In the genomic region with DNA sequence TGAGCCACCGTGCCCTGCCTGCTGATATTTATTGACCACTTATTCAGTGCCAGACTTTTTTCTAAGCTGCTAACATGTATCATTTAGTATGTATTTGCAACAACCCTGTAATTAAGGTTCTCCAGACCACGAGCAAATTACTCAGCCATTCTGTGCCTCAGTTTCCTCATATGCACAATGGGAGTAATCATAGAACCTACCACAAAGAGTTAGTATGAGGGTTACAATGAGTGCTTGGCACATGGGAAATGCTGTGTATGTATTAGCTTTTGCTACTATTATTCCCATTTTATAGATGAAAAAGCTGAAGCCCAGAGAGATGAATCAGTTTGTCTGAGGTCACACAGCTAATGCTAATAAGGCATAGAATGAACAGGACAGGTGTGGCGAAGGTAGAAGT, we compare ENCODE assay signal across 8 cellular contexts.
"Had no signal": no experiment of that assay in that cellular context is flagged by ENCODE, and none has a peak within 500 bp of the region (broad histone marks: within the 10 kb centered on the region; RNA-seq: fewer than 3 reads in every experiment).

No MANE protein-coding gene starts in this region.

- DNase-seq: H9, Karpas-422, KBM-7 had no signal

- H3K4me2 ChIP-seq: GM23338, KMS-11 had no signal

- H3K27ac ChIP-seq: KMS-11 had no signal

- FAIRE-seq: H1, H54, HTR-8/SVneo had no signal

- ATAC-seq: GM23338 had no signal

- H2AFZ ChIP-seq: GM23338 had no signal

- H3K4me3 ChIP-seq: GM23338 had no signal
